In the genomic region with DNA sequence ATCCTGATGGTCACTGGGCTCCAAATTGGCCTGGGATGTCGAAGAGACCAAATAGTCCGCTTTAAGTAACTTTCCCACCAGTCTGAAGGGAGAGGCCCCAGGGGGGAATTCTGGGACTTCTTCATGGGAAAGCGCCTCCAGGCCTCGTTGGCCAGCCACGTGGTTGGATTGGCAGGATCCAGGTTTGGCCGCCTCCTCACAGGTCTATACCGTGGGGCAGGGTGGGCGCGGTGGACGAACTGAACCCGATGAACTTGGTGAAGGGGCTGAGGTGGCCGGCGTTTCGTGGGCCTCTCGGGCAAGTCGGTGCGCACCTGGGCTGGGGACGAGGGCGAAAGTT, we compare ENCODE assay signal across 9 cellular contexts. TPM values are rescaled to one million over a fixed set of nuclear protein-coding genes. Genes with fewer than 3 reads are reported as not detected.
DNase-seq lines count a peak whose midpoint lies in the region; FAIRE-seq and TF ChIP-seq lines count a peak whose summit lies in the region.
"Had no signal": no experiment of that assay in that cellular context is flagged by ENCODE, and none has a peak within 500 bp of the region (broad histone marks: within the 10 kb centered on the region; RNA-seq: fewer than 3 reads in every experiment).

No MANE protein-coding gene starts in this region.

- 17 to 79% (median 20%) methylated on average over 2 to 19 of the region's 19 CpGs for WGBS in stomach, 5 donors

- peak overlapping the region; percentile 81 for H3K4me3 Mint-ChIP-seq in activated T-cell treated with anti-CD3 and anti-CD28 coated beads, Interleukin-2, amount 50 U/mL, for 24 hours
- H3K4me3 Mint-ChIP-seq in astrocyte (ENCODE audit: unreplicated experiment) = peak overlapping the region; percentile 86

- peaks cover 85% of the 10 kb centered on the region for H3K27me3 Mint-ChIP-seq in activated T-cell treated with anti-CD3 and anti-CD28 coated beads, Interleukin-2, amount 50 U/mL, for 24 hours
- peaks cover 35% of the 10 kb centered on the region for H3K27me3 Mint-ChIP-seq in astrocyte (ENCODE audit: low read depth, unreplicated experiment)

- H3K27ac Mint-ChIP-seq in activated T-cell treated with anti-CD3 and anti-CD28 coated beads, Interleukin-2, amount 50 U/mL, for 24 hours = no peak overlapping the region
- H3K27ac Mint-ChIP-seq in astrocyte (ENCODE audit: unreplicated experiment) = no peak overlapping the region

- H3K9me3 ChIP-seq in astrocyte (ENCODE audit: insufficient read depth, low read depth, low read length) (no peaks in the 10 kb centered on the region), stomach (no peaks in the 10 kb centered on the region)

- H3K27me3 ChIP-seq in astrocyte (ENCODE audit: insufficient read depth, low read length) = peaks cover 14% of the 10 kb centered on the region
- H3K27me3 ChIP-seq in stomach = peaks cover 11 to 78% (median 49%) of the 10 kb centered on the region in 3 donors

- H3K36me3 Mint-ChIP-seq in activated T-cell treated with anti-CD3 and anti-CD28 coated beads, Interleukin-2, amount 50 U/mL, for 24 hours (ENCODE audit: low read depth) = no peaks in the 10 kb centered on the region
- H3K36me3 Mint-ChIP-seq in astrocyte (ENCODE audit: low read depth, unreplicated experiment) = peaks cover 3% of the 10 kb centered on the region

- H3K4me3 ChIP-seq in astrocyte (ENCODE audit: insufficient read depth, low read depth, low read length) (peak overlapping the region; percentile 43), stomach (peak overlapping the region in 3 of 4 donors; percentile 41 to 56 (median 53))

- peaks cover 2% of the 10 kb centered on the region for H3K4me1 ChIP-seq in astrocyte (ENCODE audit: insufficient read depth, low read length)
- peaks cover 4 to 14% (median 13%) of the 10 kb centered on the region in 4 donors for H3K4me1 ChIP-seq in stomach

- TF ChIP-seq EP300 in stomach (IDR thresholded peaks at IDR 0.05) = no peak

- FAIRE-seq in astrocyte (lab: Jason Lieb, UNC) = no peak

- H3K4me1 Mint-ChIP-seq in activated T-cell treated with anti-CD3 and anti-CD28 coated beads, Interleukin-2, amount 50 U/mL, for 24 hours (ENCODE audit: low read depth) = peaks cover 16% of the 10 kb centered on the region
- H3K4me1 Mint-ChIP-seq in astrocyte (ENCODE audit: low read depth, unreplicated experiment) = no peaks in the 10 kb centered on the region

- no peak overlapping the region for H3K27ac ChIP-seq in astrocyte (ENCODE audit: low read depth, low read length)
- H3K27ac ChIP-seq in stomach = no peak overlapping the region

- TF ChIP-seq POLR2A in stomach (IDR thresholded peaks at IDR 0.05) = no peak

- no peak overlapping the region for H3K9ac ChIP-seq in astrocyte (ENCODE audit: low read length)

- H3K4me2 ChIP-seq in astrocyte (ENCODE audit: low read length) = peak overlapping the region; percentile 86

- H3K79me2 ChIP-seq in astrocyte (ENCODE audit: insufficient read depth, low read length) = no peaks in the 10 kb centered on the region

- intact Hi-C loops in stomach (cut with DNase I; ENCODE audit: low total_unique reads) = no loop called here

- H3K9me3 Mint-ChIP-seq in activated T-cell treated with anti-CD3 and anti-CD28 coated beads, Interleukin-2, amount 50 U/mL, for 24 hours = no peaks in the 10 kb centered on the region
- H3K9me3 Mint-ChIP-seq in astrocyte (ENCODE audit: unreplicated experiment) = peaks cover 11% of the 10 kb centered on the region

- no peak for DNase-seq in activated T-cell treated with anti-CD3 and anti-CD28 coated beads, Interleukin-2, amount 50 U/mL, for 24 hours
- no peak for DNase-seq in activated T-cell treated with anti-CD3 and anti-CD28 coated beads, Interleukin-2, amount 50 U/mL, for 48 hours
- DNase-seq in astrocyte (ENCODE audit: low read depth) (no peak), iPS-NIHi7 (ENCODE audit: extremely low spot score) (peak; percentile 24), stomach (no peak), NCI-H187 (lab: John Stamatoyannopoulos, UW) (no peak), GOT3 (lab: John Stamatoyannopoulos, UW) (no peak), islet precursor cell (no peak)

- TF ChIP-seq CTCF in astrocyte (IDR thresholded peaks at IDR 0.05; ENCODE audit: insufficient read depth, low read depth, low read length) = no peak
- TF ChIP-seq CTCF in stomach (IDR thresholded peaks at IDR 0.05) = no peak

- no peaks in the 10 kb centered on the region for H4K20me1 ChIP-seq in astrocyte (ENCODE audit: insufficient read depth, low read length)

- peak overlapping the region; percentile 83 for H2AFZ ChIP-seq in astrocyte (ENCODE audit: low read depth, low read length)

- H3K36me3 ChIP-seq in astrocyte (ENCODE audit: insufficient read depth, low read length) = no peaks in the 10 kb centered on the region
- no peaks in the 10 kb centered on the region for H3K36me3 ChIP-seq in stomach

RNA-seq across cellular contexts. Expression of a gene that starts 0.3 kb away (rescaled TPM):
- not detected in 2 replicates for total RNA-seq in astrocyte
- total RNA-seq in stomach = not detected
- not detected for polyA plus RNA-seq in stomach
- total RNA-seq: NCI-H460 had no signal
